ENCODE assay signal across 14 cellular contexts in the genomic region with DNA sequence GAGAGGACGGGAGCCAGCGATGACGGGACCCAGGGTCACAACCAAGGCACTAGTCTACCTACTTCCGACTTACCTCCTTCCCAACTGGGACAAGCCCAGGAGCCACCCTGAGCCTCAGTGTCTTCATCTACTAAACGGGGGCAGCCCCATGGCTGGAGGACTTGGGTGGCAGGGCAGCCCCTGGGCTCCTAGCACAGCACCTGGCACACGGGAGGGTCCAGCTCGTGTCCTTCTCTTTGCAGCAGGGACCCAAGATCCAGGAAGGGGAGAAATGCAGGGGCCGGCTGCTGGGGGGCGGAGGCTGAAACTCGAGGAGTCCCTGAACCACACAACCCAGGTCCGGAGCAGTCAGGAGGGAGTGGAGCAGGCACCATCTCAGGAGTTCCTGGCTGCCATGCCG.
DNase-seq lines count a peak whose midpoint lies in the region; ATAC-seq and TF ChIP-seq lines count a peak whose summit lies in the region.
"Had no signal": no experiment of that assay in that cellular context is flagged by ENCODE, and none has a peak within 500 bp of the region (broad histone marks: within the 10 kb centered on the region; RNA-seq: fewer than 3 reads in every experiment).

No MANE protein-coding gene starts in this region.

- CTCF ChIA-PET in activated naive CD4-positive, alpha-beta T cell treated with anti-CD3 and anti-CD28 coated beads, Interleukin-2, amount 10 ng/mL, durations not matched to agents 7 days and 5 days (lab: Charles Lee), result interaction anchor here (2.0 kb wide), 1 partner anchor 58 kb away, joined by 5 read pairs; no protein-coding TSS in a partner anchor
- CTCF ChIA-PET in HEK293 (lab: Yijun Ruan, JAX), result interaction anchor here (0.6 to 2.5 kb wide), 3 partner anchors 7 to 72 kb away, joined by 3 to 10 read pairs (median 3); no protein-coding TSS in a partner anchor

- TF ChIP-seq CTCF in HEK293 (tag by site-specific recombination; IDR thresholded peaks at IDR 0.05) (no peak), osteocyte (IDR thresholded peaks at IDR 0.05) (no peak), left lung (IDR thresholded peaks at IDR 0.05) (no peak)

- ATAC-seq in central memory CD8-positive, alpha-beta T cell (replicated peaks; ENCODE audit: extremely low read depth, poor library complexity, severe bottlenecking), result no peak
- no peak for ATAC-seq in left lung
- ATAC-seq in HG02885 (IDR thresholded peaks at IDR 0.05; ENCODE audit: poor library complexity, unreplicated experiment), result no peak
- ATAC-seq: GM23338 had no signal

- intact Hi-C loops in left lung (cut with DNase I), result no loop called here

- POLR2A ChIA-PET in HEK293 (lab: Yijun Ruan, JAX), result no interaction called here

- H3K4me3 Mint-ChIP-seq in activated naive CD4-positive, alpha-beta T cell treated with anti-CD3 and anti-CD28 coated beads, Interleukin-2, amount 10 ng/mL, durations not matched to agents 7 days and 5 days, result no peak overlapping the region
- no peak overlapping the region for H3K4me3 Mint-ChIP-seq in central memory CD8-positive, alpha-beta T cell
- no peak overlapping the region for H3K4me3 Mint-ChIP-seq in osteocyte (ENCODE audit: unreplicated experiment)
- H3K4me3 Mint-ChIP-seq: GM23338 had no signal

- peaks cover 3% of the 10 kb centered on the region in 2 experiments; a peak in 2 of 3 replicates for H3K36me3 ChIP-seq in HEK293 (ENCODE audit: control insufficient read depth in 2 of 2, insufficient read depth in 1 of 2, low read length in 2 of 2)
- H3K36me3 ChIP-seq in left lung, result no peaks in the 10 kb centered on the region
- H3K36me3 ChIP-seq: BE2C had no signal

- peaks cover 15% of the 10 kb centered on the region for H3K27me3 Mint-ChIP-seq in activated naive CD4-positive, alpha-beta T cell treated with anti-CD3 and anti-CD28 coated beads, Interleukin-2, amount 10 ng/mL, durations not matched to agents 7 days and 5 days
- no peaks in the 10 kb centered on the region for H3K27me3 Mint-ChIP-seq in central memory CD8-positive, alpha-beta T cell
- H3K27me3 Mint-ChIP-seq in osteocyte (ENCODE audit: unreplicated experiment), result no peaks in the 10 kb centered on the region

- H3K4me1 ChIP-seq in HEK293 (ENCODE audit: control insufficient read depth, insufficient read depth, low read length) (peaks cover 16% of the 10 kb centered on the region), left lung (peaks cover 18 to 39% of the 10 kb centered on the region in 2 donors)

- peak overlapping the region; percentile 8; the same call in 1 of the 2 replicates for H3K27ac ChIP-seq in HEK293 (ENCODE audit: extremely low read depth, low read depth, low read length)
- peak overlapping the region in 1 of 2 donors; percentile 73 for H3K27ac ChIP-seq in left lung

- peaks cover 42% of the 10 kb centered on the region for H3K4me1 Mint-ChIP-seq in activated naive CD4-positive, alpha-beta T cell treated with anti-CD3 and anti-CD28 coated beads, Interleukin-2, amount 10 ng/mL, durations not matched to agents 7 days and 5 days
- H3K4me1 Mint-ChIP-seq in central memory CD8-positive, alpha-beta T cell, result peaks cover 31% of the 10 kb centered on the region
- H3K4me1 Mint-ChIP-seq in osteocyte (ENCODE audit: unreplicated experiment), result peaks cover 29% of the 10 kb centered on the region

- no peaks in the 10 kb centered on the region for H3K9me3 Mint-ChIP-seq in activated naive CD4-positive, alpha-beta T cell treated with anti-CD3 and anti-CD28 coated beads, Interleukin-2, amount 10 ng/mL, durations not matched to agents 7 days and 5 days
- H3K9me3 Mint-ChIP-seq in central memory CD8-positive, alpha-beta T cell, result no peaks in the 10 kb centered on the region
- no peaks in the 10 kb centered on the region for H3K9me3 Mint-ChIP-seq in osteocyte (ENCODE audit: unreplicated experiment)

- no peaks in the 10 kb centered on the region for H3K9me3 ChIP-seq in HEK293 (ENCODE audit: control insufficient read depth, insufficient read depth, low read depth, low read length)
- H3K9me3 ChIP-seq in left lung, result no peaks in the 10 kb centered on the region
- H3K9me3 ChIP-seq: BE2C had no signal

- H3K27me3 ChIP-seq in left lung, result no peaks in the 10 kb centered on the region
- H3K27me3 ChIP-seq: BE2C had no signal

- H3K27ac Mint-ChIP-seq in activated naive CD4-positive, alpha-beta T cell treated with anti-CD3 and anti-CD28 coated beads, Interleukin-2, amount 10 ng/mL, durations not matched to agents 7 days and 5 days, result peak overlapping the region; percentile 96
- H3K27ac Mint-ChIP-seq in central memory CD8-positive, alpha-beta T cell (ENCODE audit: low read depth), result peak overlapping the region; percentile 85
- H3K27ac Mint-ChIP-seq in osteocyte (ENCODE audit: unreplicated experiment), result peak overlapping the region; percentile 93
- H3K27ac Mint-ChIP-seq: GM23338 had no signal

- DNase-seq in activated naive CD4-positive, alpha-beta T cell treated with anti-CD3 and anti-CD28 coated beads, Interleukin-2, amount 10 ng/mL, durations not matched to agents 7 days and 5 days, result no peak
- no peak for DNase-seq in activated naive CD4-positive, alpha-beta T cell treated with anti-CD3 and anti-CD28 coated beads, Interleukin-2, amount 50 U/mL, for 16 hours
- no peak for DNase-seq in central memory CD8-positive, alpha-beta T cell (ENCODE audit: low spot score in 2 of 2)
- no peak for DNase-seq in osteocyte (ENCODE audit: extremely low spot score, unreplicated experiment)
- no peak for DNase-seq in left lung
- DNase-seq: BE2C, GF-D8, KBM-7, NCI-H1092, NCI-H2107, NCI-H226 had no signal

- no peaks in the 10 kb centered on the region for H3K36me3 Mint-ChIP-seq in activated naive CD4-positive, alpha-beta T cell treated with anti-CD3 and anti-CD28 coated beads, Interleukin-2, amount 10 ng/mL, durations not matched to agents 7 days and 5 days
- peaks cover 4% of the 10 kb centered on the region for H3K36me3 Mint-ChIP-seq in central memory CD8-positive, alpha-beta T cell (ENCODE audit: insufficient read depth)
- H3K36me3 Mint-ChIP-seq in osteocyte (ENCODE audit: unreplicated experiment), result no peaks in the 10 kb centered on the region

- no peak overlapping the region for H3K4me3 ChIP-seq in HEK293 (ENCODE audit: low read depth, low read length)
- H3K4me3 ChIP-seq in left lung, result no peak overlapping the region
- H3K4me3 ChIP-seq: GM23338 had no signal

TF ChIP-seq in HEK293, 187 proteins besides CTCF, POLR2A, EP300 and RAD21:
- TF ChIP-seq TCF7L2 (IDR thresholded peaks at IDR 0.05; ENCODE audit: borderline replicate concordance, low read depth, low read length) (no peak), ZNF600 (tag by site-specific recombination; IDR thresholded peaks at IDR 0.05) (0 out of 2 replicates have a peak, but pooled peaks have one; percentile 20)
